In the genomic region with DNA sequence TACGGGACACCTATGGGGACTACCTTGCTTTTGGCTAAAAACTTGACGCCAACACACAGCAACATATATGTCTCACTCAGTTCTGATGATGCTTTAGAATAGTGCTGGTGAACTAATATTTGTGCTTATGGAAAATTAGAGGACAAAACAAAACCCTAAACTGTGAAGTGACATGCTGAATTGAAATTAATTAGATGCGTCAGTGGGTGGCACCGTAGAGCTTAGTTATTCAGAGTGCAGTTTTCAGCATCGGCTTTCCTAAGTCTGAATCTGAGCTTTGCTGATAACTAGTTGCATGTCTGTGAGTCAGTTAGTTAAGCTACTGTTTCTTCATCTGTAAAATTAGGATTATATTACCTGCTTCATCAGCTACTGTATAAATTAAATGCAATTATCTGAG, we compare ENCODE assay signal across 9 cellular contexts.
DNase-seq lines count a peak whose midpoint lies in the region; ATAC-seq and TF ChIP-seq lines count a peak whose summit lies in the region.
"Had no signal": no experiment of that assay in that cellular context is flagged by ENCODE, and none has a peak within 500 bp of the region (broad histone marks: within the 10 kb centered on the region; RNA-seq: fewer than 3 reads in every experiment).

No MANE protein-coding gene starts in this region.

- H3K4me1 ChIP-seq in testis (no peaks in the 10 kb centered on the region), stomach (no peaks in the 10 kb centered on the region)

- H3K36me3 Mint-ChIP-seq in activated CD4-positive, alpha-beta T cell treated with anti-CD3 and anti-CD28 coated beads for 36 hours (ENCODE audit: low read depth): no peaks in the 10 kb centered on the region
- no peaks in the 10 kb centered on the region for H3K36me3 Mint-ChIP-seq in endothelial cell (ENCODE audit: low read depth, unreplicated experiment)
- H3K36me3 Mint-ChIP-seq: CD4-positive, CD25-positive, alpha-beta regulatory T cell had no signal

- no peaks in the 10 kb centered on the region for H3K27me3 Mint-ChIP-seq in activated CD4-positive, alpha-beta T cell treated with anti-CD3 and anti-CD28 coated beads for 36 hours
- no peaks in the 10 kb centered on the region for H3K27me3 Mint-ChIP-seq in endothelial cell (ENCODE audit: unreplicated experiment)
- H3K27me3 Mint-ChIP-seq: CD4-positive, CD25-positive, alpha-beta regulatory T cell had no signal

- H3K27ac ChIP-seq in testis: no peak overlapping the region
- no peak overlapping the region for H3K27ac ChIP-seq in stomach

- no peak for TF ChIP-seq EP300 in stomach (IDR thresholded peaks at IDR 0.05)

- no peaks in the 10 kb centered on the region for H3K27me3 ChIP-seq in testis
- H3K27me3 ChIP-seq in stomach: no peaks in the 10 kb centered on the region

- H3K36me3 ChIP-seq in testis (ENCODE audit: low read depth, missing control alignments) (no peaks in the 10 kb centered on the region), stomach (no peaks in the 10 kb centered on the region)

- peak; percentile 6 for DNase-seq in activated CD4-positive, alpha-beta T cell treated with anti-CD3 and anti-CD28 coated beads for 36 hours
- DNase-seq in activated CD4-positive, alpha-beta T cell treated with anti-CD3 and anti-CD28 coated beads, Interleukin-2, amount 50 U/mL, for 4 hours: no peak
- DNase-seq in LNCaP clone FGC (ENCODE audit: low read depth) (peak; percentile 2), endothelial cell (ENCODE audit: low spot score) (peak; percentile 9), testis (peak; percentile 35), T1000 (lab: John Stamatoyannopoulos, UW) (no peak), stomach (no peak), NCI-H2107 (lab: John Stamatoyannopoulos, UW) (no peak)
- DNase-seq: CD4-positive, CD25-positive, alpha-beta regulatory T cell had no signal

- intact Hi-C loops in activated CD4-positive, alpha-beta T cell treated with anti-CD3 and anti-CD28 coated beads for 36 hours (cut with DNase I, micrococcal nuclease): no loop called here
- intact Hi-C loops in testis (cut with DNase I; ENCODE audit: low total_unique reads): no loop called here
- intact Hi-C loops in stomach (cut with DNase I; ENCODE audit: low total_unique reads): no loop called here

- TF ChIP-seq POLR2A in testis (IDR thresholded peaks at IDR 0.05) (no peak), stomach (IDR thresholded peaks at IDR 0.05) (no peak)

- 64 to 70% methylated on average over 5 of the region's 5 CpGs for WGBS in testis, 2 donors
- 49 to 61% (median 54%) methylated on average over 5 of the region's 5 CpGs for WGBS in stomach, 5 donors

- no peak overlapping the region for H3K4me3 Mint-ChIP-seq in activated CD4-positive, alpha-beta T cell treated with anti-CD3 and anti-CD28 coated beads for 36 hours
- H3K4me3 Mint-ChIP-seq in endothelial cell (ENCODE audit: unreplicated experiment): no peak overlapping the region
- H3K4me3 Mint-ChIP-seq: CD4-positive, CD25-positive, alpha-beta regulatory T cell had no signal

- H3K9me3 ChIP-seq in testis (no peaks in the 10 kb centered on the region), stomach (no peaks in the 10 kb centered on the region)

- H3K27ac Mint-ChIP-seq in activated CD4-positive, alpha-beta T cell treated with anti-CD3 and anti-CD28 coated beads for 36 hours: no peak overlapping the region
- H3K27ac Mint-ChIP-seq in endothelial cell (ENCODE audit: unreplicated experiment): no peak overlapping the region
- H3K27ac Mint-ChIP-seq: CD4-positive, CD25-positive, alpha-beta regulatory T cell had no signal

- CTCF ChIA-PET in activated CD4-positive, alpha-beta T cell treated with anti-CD3 and anti-CD28 coated beads for 36 hours (lab: Charles Lee): no interaction called here

- no peaks in the 10 kb centered on the region for H3K4me1 Mint-ChIP-seq in activated CD4-positive, alpha-beta T cell treated with anti-CD3 and anti-CD28 coated beads for 36 hours
- no peaks in the 10 kb centered on the region for H3K4me1 Mint-ChIP-seq in endothelial cell (ENCODE audit: unreplicated experiment)
- H3K4me1 Mint-ChIP-seq: CD4-positive, CD25-positive, alpha-beta regulatory T cell had no signal

- ATAC-seq in activated CD4-positive, alpha-beta T cell treated with anti-CD3 and anti-CD28 coated beads for 36 hours: no peak

- H3K4me3 ChIP-seq in LNCaP clone FGC (ENCODE audit: low read depth, low read length) (no peak overlapping the region), testis (no peak overlapping the region), stomach (no peak overlapping the region)

- TF ChIP-seq CTCF in LNCaP clone FGC (IDR thresholded peaks at IDR 0.05; ENCODE audit: control insufficient read depth, extremely low read depth, insufficient read depth) (peak; percentile 67), endothelial cell (IDR thresholded peaks at IDR 0.05; ENCODE audit: unreplicated experiment) (no peak), testis (IDR thresholded peaks at IDR 0.05) (no peak), stomach (IDR thresholded peaks at IDR 0.05) (peak in 1 of 7 experiments; percentile 18)

- peaks cover 9% of the 10 kb centered on the region for H3K9me3 Mint-ChIP-seq in activated CD4-positive, alpha-beta T cell treated with anti-CD3 and anti-CD28 coated beads for 36 hours (ENCODE audit: low read depth)
- no peaks in the 10 kb centered on the region for H3K9me3 Mint-ChIP-seq in endothelial cell (ENCODE audit: unreplicated experiment)

- POLR2A ChIA-PET in activated CD4-positive, alpha-beta T cell treated with anti-CD3 and anti-CD28 coated beads for 36 hours (lab: Charles Lee): no interaction called here

Comparison
In these comparisons a context has a peak if more than half of its experiments do, and no peak if none do; other contexts are left out.
1. DNase-seq: peak in activated CD4-positive, alpha-beta T cell treated with anti-CD3 and anti-CD28 coated beads for 36 hours (single experiment), LNCaP clone FGC (single experiment), endothelial cell (single experiment) and testis (single experiment); none in activated CD4-positive, alpha-beta T cell treated with anti-CD3 and anti-CD28 coated beads, Interleukin-2, amount 50 U/mL, for 4 hours (0 of 2), T1000 (single experiment), stomach (single experiment) and NCI-H2107 (single experiment).